12 cellular contexts compared by ENCODE assay signal in genomic region chr11:71867209-71867608, GRCh38. TPM values are rescaled to one million over a fixed set of nuclear protein-coding genes. Genes with fewer than 3 reads are reported as not detected.
"Had no signal": no experiment of that assay in that cellular context is flagged by ENCODE, and none has a peak within 500 bp of the region (broad histone marks: within the 10 kb centered on the region; RNA-seq: fewer than 3 reads in every experiment).

No MANE protein-coding gene starts in this region.

RNA-seq across cellular contexts. Expression of gene DEFB131B, which starts 11.0 kb away (rescaled TPM):
- total RNA-seq: activated CD4-positive, alpha-beta T cell treated with anti-CD3 and anti-CD28 coated beads for 36 hours; activated CD4-positive, alpha-beta T cell treated with anti-CD3 and anti-CD28 coated beads, Interleukin-2, amount 10 ng/mL, durations not matched to agents 7 days and 5 days; activated CD8-positive, alpha-beta T cell treated with anti-CD3 and anti-CD28 coated beads, Interleukin-2, amount 10 ng/mL, durations not matched to agents 7 days and 5 days; activated naive CD8-positive, alpha-beta T cell treated with anti-CD3 and anti-CD28 coated beads, Interleukin-2, amount 10 ng/mL, durations not matched to agents 7 days and 5 days; activated T-helper 2 cell treated with anti-CD3 and anti-CD28 coated beads, Interferon-gamma antibody, Interleukin-2, Interleukin-4, amounts not matched to agents 10 μg/mL and 5 μg/mL and 100 μg/mL, durations not matched to agents 14 hours and 24 hours and 36 hours; ascending aorta; cardiac muscle cell; PC-3; Right ventricle myocardium inferior; T-helper 1 cell treated with Interleukin-12 subunit alpha and Interleukin-12 subunit beta and Interleukin-4 antibody, amounts not matched to agents 30 ng/mL and 1 ng/mL, for 36 hours; T-helper 2 cell treated with Interferon-gamma antibody and Interleukin-4, amounts not matched to agents 100 ng/mL and 5 ng/mL, for 36 hours had no signal
- polyA plus RNA-seq: adipose tissue, cardiac muscle cell had no signal

RNA-seq across cellular contexts. Expression of gene DEFB108B, which starts 34.2 kb away (rescaled TPM):
- total RNA-seq: activated CD4-positive, alpha-beta T cell treated with anti-CD3 and anti-CD28 coated beads for 36 hours; activated CD4-positive, alpha-beta T cell treated with anti-CD3 and anti-CD28 coated beads, Interleukin-2, amount 10 ng/mL, durations not matched to agents 7 days and 5 days; activated CD8-positive, alpha-beta T cell treated with anti-CD3 and anti-CD28 coated beads, Interleukin-2, amount 10 ng/mL, durations not matched to agents 7 days and 5 days; activated naive CD8-positive, alpha-beta T cell treated with anti-CD3 and anti-CD28 coated beads, Interleukin-2, amount 10 ng/mL, durations not matched to agents 7 days and 5 days; activated T-helper 2 cell treated with anti-CD3 and anti-CD28 coated beads, Interferon-gamma antibody, Interleukin-2, Interleukin-4, amounts not matched to agents 10 μg/mL and 5 μg/mL and 100 μg/mL, durations not matched to agents 14 hours and 24 hours and 36 hours; ascending aorta; cardiac muscle cell; PC-3; Right ventricle myocardium inferior; T-helper 1 cell treated with Interleukin-12 subunit alpha and Interleukin-12 subunit beta and Interleukin-4 antibody, amounts not matched to agents 30 ng/mL and 1 ng/mL, for 36 hours; T-helper 2 cell treated with Interferon-gamma antibody and Interleukin-4, amounts not matched to agents 100 ng/mL and 5 ng/mL, for 36 hours had no signal
- polyA plus RNA-seq: adipose tissue, cardiac muscle cell had no signal
